In the genomic region with DNA sequence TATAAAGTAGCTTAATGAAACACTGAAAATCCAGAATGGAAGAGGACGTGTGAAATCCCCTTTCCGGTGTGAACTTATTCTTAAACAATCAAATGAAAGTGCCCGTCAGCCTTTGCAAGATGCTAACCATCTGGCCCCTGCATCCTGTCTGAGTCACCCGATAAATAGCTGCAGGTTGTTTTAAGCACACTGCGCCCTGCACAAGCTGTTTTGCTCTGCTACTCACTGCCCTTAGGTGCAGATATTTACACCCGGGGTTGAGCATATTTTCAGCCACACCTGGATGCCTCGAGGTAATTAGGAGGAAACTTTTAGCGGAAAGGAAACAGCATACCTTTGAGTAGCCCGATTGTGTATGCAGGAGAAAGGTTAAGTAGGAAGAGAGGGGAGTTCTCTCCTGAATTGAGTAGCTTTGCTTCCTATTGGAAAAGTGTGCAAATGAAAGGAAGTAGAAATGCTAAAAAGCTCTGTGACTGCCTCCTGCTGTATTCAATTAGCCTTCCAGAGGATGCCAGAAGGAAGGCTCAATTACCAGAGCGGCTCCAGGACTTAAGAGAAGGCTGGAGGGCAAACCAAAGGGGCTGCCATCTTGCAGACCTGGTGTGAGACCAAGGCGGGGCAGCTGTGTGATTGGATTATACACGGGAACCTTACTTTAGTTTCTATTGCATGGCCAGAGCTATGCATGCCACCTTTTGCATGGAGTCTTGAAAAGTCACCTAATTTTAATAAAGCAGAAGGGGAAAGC, we compare ENCODE assay signal across 8 cellular contexts. TPM values are rescaled to one million over a fixed set of nuclear protein-coding genes. Genes with fewer than 3 reads are reported as not detected.
DNase-seq lines count a peak whose midpoint lies in the region; TF ChIP-seq lines count a peak whose summit lies in the region.

No MANE protein-coding gene starts in this region.

- H3F3A ChIP-seq in GM23248 (ENCODE audit: insufficient read depth): peaks cover 10% of the 10 kb centered on the region; the same call in 1 of the 2 replicates

- DNase-seq in Daoy (ENCODE audit: low read depth) (peak; percentile 66), GM23248 (peak; percentile 63), NCI-H460 (ENCODE audit: extremely low read depth, low read depth) (peak; percentile 48), brain microvascular endothelial cell (peak; percentile 42), pulmonary artery endothelial cell (ENCODE audit: low read depth, low spot score) (peak; percentile 58), Karpas-422 (no peak), ureter (ENCODE audit: low spot score) (no peak)
- DNase-seq in activated CD4-positive, CD25-positive, alpha-beta regulatory T cell treated with anti-CD3 and anti-CD28 coated beads, Interleukin-2, amount 50 U/mL, for 72 hours: no peak

- no peak overlapping the region for H3K4me2 ChIP-seq in GM23248 (ENCODE audit: unreplicated experiment)
- no peak overlapping the region for H3K4me2 ChIP-seq in Karpas-422 (ENCODE audit: low read depth, low read length, poor library complexity, severe bottlenecking)

- H4K20me1 ChIP-seq in GM23248 (ENCODE audit: insufficient read depth) (no peaks in the 10 kb centered on the region), Karpas-422 (ENCODE audit: insufficient read depth, low read depth, low read length) (no peaks in the 10 kb centered on the region)

- H2AFZ ChIP-seq in GM23248 (no peak overlapping the region), Karpas-422 (ENCODE audit: low read length) (no peak overlapping the region)

- H3K4me3 ChIP-seq in GM23248: no peak overlapping the region
- H3K4me3 ChIP-seq in brain microvascular endothelial cell (ENCODE audit: low read depth, low read length): no peak overlapping the region
- no peak overlapping the region for H3K4me3 ChIP-seq in Karpas-422 (ENCODE audit: low read length)

- H3K9ac ChIP-seq in GM23248: no peak overlapping the region
- no peak overlapping the region for H3K9ac ChIP-seq in Karpas-422 (ENCODE audit: low read length)

- no peaks in the 10 kb centered on the region for H3K9me3 ChIP-seq in GM23248 (ENCODE audit: low read depth)
- H3K9me3 ChIP-seq in Karpas-422 (ENCODE audit: low read length): no peaks in the 10 kb centered on the region

- H3K4me1 ChIP-seq in GM23248 (ENCODE audit: insufficient read depth): no peaks in the 10 kb centered on the region
- no peaks in the 10 kb centered on the region for H3K4me1 ChIP-seq in Karpas-422 (ENCODE audit: low read length)

- TF ChIP-seq CTCF in brain microvascular endothelial cell (IDR thresholded peaks at IDR 0.05; ENCODE audit: low read depth, low read length, missing control alignments): peak; percentile 7

- H3K27me3 ChIP-seq in GM23248 (replicated peaks; ENCODE audit: insufficient read depth) (peaks cover 13% of the 10 kb centered on the region), brain microvascular endothelial cell (replicated peaks) (no peaks in the 10 kb centered on the region), Karpas-422 (ENCODE audit: low read length) (no peaks in the 10 kb centered on the region)

- H3K9me2 ChIP-seq in GM23248 (ENCODE audit: insufficient read depth) (no peaks in the 10 kb centered on the region), Karpas-422 (replicated peaks; ENCODE audit: insufficient read depth, low read length) (no peaks in the 10 kb centered on the region)

- 13 to 14% methylated on average over 12 of the region's 12 CpGs for WGBS in GM23248 (ENCODE audit: low coverage in 1 of 2, low lambda C conversion rate in 2 of 2, missing lambda C conversion rate in 2 of 2), 2 experiments

- in situ Hi-C loops in GM23248 (cut with MboI) (no loop called here), brain microvascular endothelial cell (cut with HindIII; ENCODE audit: low pct_ligation_motif_present, low sequenced_read_pairs) (no loop called here)

- H3K36me3 ChIP-seq in GM23248 (ENCODE audit: low read depth): no peaks in the 10 kb centered on the region
- no peaks in the 10 kb centered on the region for H3K36me3 ChIP-seq in brain microvascular endothelial cell (replicated peaks)
- no peaks in the 10 kb centered on the region for H3K36me3 ChIP-seq in Karpas-422 (ENCODE audit: insufficient read depth, low read length)

- H3K27ac ChIP-seq in GM23248 (no peak overlapping the region), brain microvascular endothelial cell (no peak overlapping the region), Karpas-422 (ENCODE audit: low read length) (no peak overlapping the region)

- H3K79me2 ChIP-seq in GM23248 (ENCODE audit: insufficient read depth): no peaks in the 10 kb centered on the region
- H3K79me2 ChIP-seq in Karpas-422 (ENCODE audit: low read length): no peaks in the 10 kb centered on the region

RNA-seq across cellular contexts. Expression of a gene that starts 42.5 kb away (rescaled TPM):
- total RNA-seq in Daoy (2014; rRNA removed; shearing (Covaris generic)): 0.30 and 0.40 TPM in 2 replicates
- total RNA-seq in GM23248 (2014; rRNA removed; shearing (Covaris generic)): 7.3 and 7.7 TPM in 2 replicates
- 3.1 and 3.4 TPM in 2 replicates for polyA plus RNA-seq in GM23248 (2016; fragmentation: Nextera tagmentation; extraction: Ambion mirVana)
- 31.0 and 35.5 TPM in 2 replicates for total RNA-seq in NCI-H460 (2014; rRNA removed; shearing (Covaris generic))
- polyA plus RNA-seq in NCI-H460 (2014; cell fraction: nucleus; rRNA removed): 12.1 and 15.1 TPM in 2 replicates
- total RNA-seq in pulmonary artery endothelial cell: 0.46 and 1.0 TPM in 2 replicates
- total RNA-seq in Karpas-422 (2014; rRNA removed; shearing (Covaris generic); ENCODE audit: low replicate concordance): not detected in 2 replicates
- total RNA-seq in ureter: 6.0 TPM

Comparison
In these comparisons a context has a peak if more than half of its experiments do, and no peak if none do; other contexts are left out.
1. DNase-seq: peak in Daoy (single experiment), GM23248 (single experiment), NCI-H460 (single experiment), brain microvascular endothelial cell (single experiment) and pulmonary artery endothelial cell (single experiment); none in Karpas-422 (single experiment), ureter (single experiment) and activated CD4-positive, CD25-positive, alpha-beta regulatory T cell treated with anti-CD3 and anti-CD28 coated beads, Interleukin-2, amount 50 U/mL, for 72 hours (single experiment).